10 cellular contexts compared by ENCODE assay signal in the genomic region with DNA sequence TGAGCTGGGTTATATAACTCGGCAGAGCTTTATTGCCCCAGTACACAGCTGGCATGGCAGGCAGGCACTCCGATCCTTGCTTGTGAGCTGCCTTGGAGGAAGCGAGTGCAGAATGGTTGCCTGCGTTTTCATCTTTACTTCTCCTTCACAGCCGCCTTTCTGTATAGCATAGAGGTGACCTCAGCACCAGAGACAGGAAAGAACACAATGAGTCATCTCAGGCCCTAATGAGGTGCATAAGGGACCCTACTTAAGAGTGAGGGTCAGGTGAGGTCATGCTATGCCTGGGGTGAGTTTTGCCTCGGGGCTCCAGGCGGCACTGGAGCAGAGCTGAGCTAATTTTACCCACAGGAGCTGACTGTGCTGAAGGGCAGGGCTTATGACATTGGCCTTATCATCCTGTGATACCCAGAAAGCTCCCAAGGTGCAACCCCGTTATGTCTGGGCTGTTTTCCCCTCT. TPM values are rescaled to one million over a fixed set of nuclear protein-coding genes. Genes with fewer than 3 reads are reported as not detected.
A peak's percentile ranks its signal among the peaks of the same experiment; 100 is the strongest.
DNase-seq lines count a peak whose midpoint lies in the region; ATAC-seq, FAIRE-seq and TF ChIP-seq lines count a peak whose summit lies in the region.
"Had no signal": no experiment of that assay in that cellular context is flagged by ENCODE, and none has a peak within 500 bp of the region (broad histone marks: within the 10 kb centered on the region; RNA-seq: fewer than 3 reads in every experiment).

No MANE protein-coding gene starts in this region.

- H3K27me3 ChIP-seq in GM06990 (replicated peaks; ENCODE audit: control insufficient read depth, insufficient read depth, low read length) = no peaks in the 10 kb centered on the region; the same call in 1 of the 2 replicates
- no peaks in the 10 kb centered on the region; a peak in 1 of 5 replicates for H3K27me3 ChIP-seq in K562 (ENCODE audit: control insufficient read depth in 2 of 2, insufficient read depth in 2 of 2, low read length in 2 of 2)
- H3K27me3 ChIP-seq in neuronal stem cell (ENCODE audit: control insufficient read depth in 3 of 3, insufficient read depth in 3 of 3, low read depth in 1 of 3, low read length in 3 of 3) = no peaks in the 10 kb centered on the region
- H3K27me3 ChIP-seq: uterus had no signal

- peak; percentile 54 for ATAC-seq in HG02852 (IDR thresholded peaks at IDR 0.05; ENCODE audit: unreplicated experiment)
- ATAC-seq in K562 = no peak

- peaks cover 5% of the 10 kb centered on the region for H3K36me3 Mint-ChIP-seq in mesothelial cell of epicardium
- peaks cover 28% of the 10 kb centered on the region for H3K36me3 Mint-ChIP-seq in activated naive CD4-positive, alpha-beta T cell treated with anti-CD3 and anti-CD28 coated beads, Interleukin-2, amount 10 ng/mL, durations not matched to agents 7 days and 5 days

- H3K4me1 ChIP-seq in K562 (replicated peaks in 1 of 2; ENCODE audit: control insufficient read depth in 2 of 2, insufficient read depth in 2 of 2, low read length in 2 of 2) (no peaks in the 10 kb centered on the region), neuronal stem cell (ENCODE audit: control insufficient read depth in 2 of 2, insufficient read depth in 1 of 2, low read depth in 1 of 2, low read length in 2 of 2) (peaks cover 8 to 17% of the 10 kb centered on the region in 2 donors)
- H3K4me1 ChIP-seq: uterus had no signal

- intact Hi-C loops in K562 (cut with micrococcal nuclease) = no loop called here

- H3K27ac ChIP-seq in K562 (ENCODE audit: extremely low read depth, low read depth, low read length) = no peak overlapping the region
- no peak overlapping the region for H3K27ac ChIP-seq in neuronal stem cell (replicated peaks; ENCODE audit: low read length)

- no peak overlapping the region for H3K4me3 ChIP-seq in GM06990 (replicated peaks; ENCODE audit: low read depth, low read length)
- no peak overlapping the region for H3K4me3 ChIP-seq in K562
- no peak overlapping the region for H3K4me3 ChIP-seq in neuronal stem cell (ENCODE audit: low read length in 2 of 2)
- H3K4me3 ChIP-seq: uterus had no signal

- CTCF ChIA-PET in K562 (lab: Yijun Ruan, JAX; ENCODE audit: low intra/inter-chr PET ratio) = no interaction called here
- CTCF ChIA-PET in activated naive CD4-positive, alpha-beta T cell treated with anti-CD3 and anti-CD28 coated beads, Interleukin-2, amount 10 ng/mL, durations not matched to agents 7 days and 5 days (lab: Charles Lee) = no interaction called here

- no peak overlapping the region for H3K14ac ChIP-seq in neuronal stem cell (ENCODE audit: low read length)

- no peak for TF ChIP-seq CTCF in GM06990 (IDR thresholded peaks at IDR 0.05; ENCODE audit: insufficient read depth, low read length, poor library complexity, severe bottlenecking)
- no peak for TF ChIP-seq CTCF in K562 (IDR thresholded peaks at IDR 0.05 in 2 of 3, conservative IDR thresholded peaks at IDR 0.05 in 1 of 3; ENCODE audit: insufficient read depth in 2 of 3, low read depth in 1 of 3, low read length in 3 of 3)
- no peak for TF ChIP-seq CTCF in mesothelial cell of epicardium (IDR thresholded peaks at IDR 0.05; ENCODE audit: unreplicated experiment)

- H2BK15ac ChIP-seq in neuronal stem cell (ENCODE audit: low read length) = no peak overlapping the region

- DNase-seq in GM06990 (ENCODE audit: extremely low read depth, insufficient read length) = peak; percentile 13
- DNase-seq in K562 (ENCODE audit: extremely low read depth in 1 of 4, low spot score in 3 of 4) = no peak
- no peak for DNase-seq in neuronal stem cell (ENCODE audit: low spot score)
- no peak for DNase-seq in NCI-H1436 (lab: John Stamatoyannopoulos, UW)
- no peak for DNase-seq in mesothelial cell of epicardium (ENCODE audit: low spot score in 2 of 2, unreplicated experiment in 2 of 2)
- no peak for DNase-seq in hippocampal formation (lab: John Stamatoyannopoulos, UW)
- no peak for DNase-seq in activated naive CD4-positive, alpha-beta T cell treated with anti-CD3 and anti-CD28 coated beads, Interleukin-2, amount 10 ng/mL, durations not matched to agents 7 days and 5 days

- H3K4me1 Mint-ChIP-seq in mesothelial cell of epicardium = peaks cover 5% of the 10 kb centered on the region
- H3K4me1 Mint-ChIP-seq in activated naive CD4-positive, alpha-beta T cell treated with anti-CD3 and anti-CD28 coated beads, Interleukin-2, amount 10 ng/mL, durations not matched to agents 7 days and 5 days = peaks cover 14% of the 10 kb centered on the region

- no peak overlapping the region for H2BK120ac ChIP-seq in neuronal stem cell (ENCODE audit: low read depth, low read length)

- H3K27ac Mint-ChIP-seq in mesothelial cell of epicardium = no peak overlapping the region
- no peak overlapping the region for H3K27ac Mint-ChIP-seq in activated naive CD4-positive, alpha-beta T cell treated with anti-CD3 and anti-CD28 coated beads, Interleukin-2, amount 10 ng/mL, durations not matched to agents 7 days and 5 days

- H3K4me3 Mint-ChIP-seq in mesothelial cell of epicardium = no peak overlapping the region
- no peak overlapping the region for H3K4me3 Mint-ChIP-seq in activated naive CD4-positive, alpha-beta T cell treated with anti-CD3 and anti-CD28 coated beads, Interleukin-2, amount 10 ng/mL, durations not matched to agents 7 days and 5 days

- no peak for TF ChIP-seq EP300 in K562 (IDR thresholded peaks at IDR 0.05; ENCODE audit: low read length)

- no peak overlapping the region for H2AK5ac ChIP-seq in neuronal stem cell (ENCODE audit: low read depth, low read length)

- no peak overlapping the region for H4K91ac ChIP-seq in neuronal stem cell (ENCODE audit: low read depth, low read length, poor library complexity)

- no peak overlapping the region for H3K18ac ChIP-seq in neuronal stem cell (ENCODE audit: low read length)

- H3K9me3 ChIP-seq in K562 (replicated peaks; ENCODE audit: control insufficient read depth, insufficient read depth, low read depth, low read length) = no peaks in the 10 kb centered on the region
- no peaks in the 10 kb centered on the region for H3K9me3 ChIP-seq in neuronal stem cell (replicated peaks in 1 of 2; ENCODE audit: control insufficient read depth in 2 of 2, insufficient read depth in 1 of 2, low read depth in 1 of 2, low read length in 2 of 2)
- H3K9me3 ChIP-seq: uterus had no signal

- H3K4me2 ChIP-seq in K562 (ENCODE audit: insufficient read depth, low read length) = no peak overlapping the region
- peak overlapping the region; percentile 21 for H3K4me2 ChIP-seq in neuronal stem cell (ENCODE audit: insufficient read depth, low read length, poor library complexity, severe bottlenecking)

- H3K4ac ChIP-seq in neuronal stem cell (ENCODE audit: low read length) = no peak overlapping the region

- H2BK12ac ChIP-seq in neuronal stem cell (ENCODE audit: low read length) = no peak overlapping the region

- no peak overlapping the region for H4K8ac ChIP-seq in neuronal stem cell (ENCODE audit: low read depth, low read length)

- no peak for FAIRE-seq in K562 (lab: Jason Lieb, UNC)
- FAIRE-seq: bronchial epithelial cell had no signal

- BruUV-seq in K562 (replicated peaks; lab: Mats Ljungman, UMichigan) = no TSS peak

- 0% methylated on average over 7 of the region's 8 CpGs for WGBS in K562 (ENCODE audit: insufficient coverage, low coverage, missing lambda C conversion rate)
- WGBS in neuronal stem cell (ENCODE audit: extremely low coverage in 2 of 2, insufficient read length in 2 of 2, insufficient replicate concordance in 1 of 2), 2 donors = no CpG with 5 or more reads among the region's 8 CpGs

- no peaks in the 10 kb centered on the region for H4K20me1 ChIP-seq in K562 (replicated peaks; ENCODE audit: control insufficient read depth, insufficient read depth, low read length)

- in situ Hi-C loops in K562 (cut with MboI) = no loop called here

- no peaks in the 10 kb centered on the region for H3K79me2 ChIP-seq in K562 (ENCODE audit: control insufficient read depth, insufficient read depth, low read length)

- TF ChIP-seq POLR2A in K562 (conservative IDR thresholded peaks at IDR 0.05) = no peak

- POLR2A ChIA-PET in K562 (lab: Yijun Ruan, JAX) = no interaction called here

- no peak overlapping the region for H3K9ac ChIP-seq in K562 (ENCODE audit: insufficient read depth in 1 of 2, low read depth in 2 of 2, low read length in 2 of 2)
- H3K9ac ChIP-seq in neuronal stem cell (ENCODE audit: low read depth, low read length, poor library complexity) = no peak overlapping the region

- H3K36me3 ChIP-seq in GM06990 (ENCODE audit: control insufficient read depth, insufficient read depth, low read length) = no peaks in the 10 kb centered on the region
- H3K36me3 ChIP-seq in K562 (ENCODE audit: control insufficient read depth, insufficient read depth, low read length) = no peaks in the 10 kb centered on the region
- H3K36me3 ChIP-seq in neuronal stem cell (replicated peaks in 1 of 2; ENCODE audit: control insufficient read depth in 2 of 2, insufficient read depth in 2 of 2, low read length in 2 of 2) = peaks cover 0 to 24% of the 10 kb centered on the region in 2 donors
- H3K36me3 ChIP-seq: uterus had no signal

- H3K23ac ChIP-seq in neuronal stem cell (ENCODE audit: low read depth, low read length, poor library complexity) = no peak overlapping the region

- H3K79me1 ChIP-seq in neuronal stem cell (ENCODE audit: low read depth, low read length) = peaks cover 3% of the 10 kb centered on the region

- H3K9me3 Mint-ChIP-seq in mesothelial cell of epicardium = no peaks in the 10 kb centered on the region
- H3K9me3 Mint-ChIP-seq in activated naive CD4-positive, alpha-beta T cell treated with anti-CD3 and anti-CD28 coated beads, Interleukin-2, amount 10 ng/mL, durations not matched to agents 7 days and 5 days = no peaks in the 10 kb centered on the region

- no peaks in the 10 kb centered on the region for H3K27me3 Mint-ChIP-seq in mesothelial cell of epicardium (ENCODE audit: low read depth)
- H3K27me3 Mint-ChIP-seq in activated naive CD4-positive, alpha-beta T cell treated with anti-CD3 and anti-CD28 coated beads, Interleukin-2, amount 10 ng/mL, durations not matched to agents 7 days and 5 days = no peaks in the 10 kb centered on the region

- no peak overlapping the region for H2BK5ac ChIP-seq in neuronal stem cell (ENCODE audit: low read length)

- TF ChIP-seq RAD21 in K562 (CRISPR knock-in tag; conservative IDR thresholded peaks at IDR 0.05 in 1 of 2, IDR thresholded peaks at IDR 0.05 in 1 of 2) = no peak

- H3K9me1 ChIP-seq in K562 (ENCODE audit: control insufficient read depth, insufficient read depth, low read length) = no peaks in the 10 kb centered on the region

- no peak overlapping the region for H2AFZ ChIP-seq in K562 (ENCODE audit: low read depth, low read length)
- no peak overlapping the region for H2AFZ ChIP-seq in neuronal stem cell (ENCODE audit: low read length)

RNA-seq across cellular contexts. Expression of a gene that starts 43.5 kb away (rescaled TPM):
- total RNA-seq in K562 (2011; cell fraction: chromatin; rRNA removed; ENCODE audit: low replicate concordance) = 0.02 and 0.07 TPM in 2 replicates
- under 0.01 TPM in 1 of 2 replicates, not detected in the other for total RNA-seq in K562 (2011; cell fraction: nucleolus; rRNA removed)
- total RNA-seq in K562 (2011; cell fraction: nucleoplasm; rRNA removed) = 0.07 and 0.08 TPM in 2 replicates
- total RNA-seq in K562 (2014; rRNA removed) (not detected in 2 replicates), K562 (2014; rRNA removed; fragmentation: Illumina TruSeq; extraction: Trizol) (not detected in 2 replicates), K562 (2015; rRNA removed; fragmentation: Illumina TruSeq; extraction: Trizol) (0.07 TPM in 1 of 2 replicates, not detected in the other), K562 (2021) (0.18 and 0.40 TPM in 2 replicates), mesothelial cell of epicardium (124 to 132 TPM (median 131 TPM) in 3 replicates)
- polyA plus RNA-seq in K562 (2011; rRNA removed) (not detected in 2 replicates), K562 (2014; fragmentation: Illumina TruSeq; extraction: Trizol) (not detected in 2 replicates), K562 (2014; fragmentation: Nextera tagmentation; extraction: Ambion mirVana) (not detected), K562 (2014; rRNA removed) (not detected in 2 replicates)
- not detected in 2 replicates for polyA plus RNA-seq in K562 (2011; cell fraction: cytosol; rRNA removed)
- polyA plus RNA-seq in K562 (2011; cell fraction: nucleus; rRNA removed) = under 0.01 and 0.20 TPM in 2 replicates
- polyA plus RNA-seq in K562 (2012) = 0.05 TPM in 1 of 2 replicates, not detected in the other
- polyA minus RNA-seq in K562 (2011; rRNA and poly(A)+ RNA removed) = 0.14 TPM in 1 of 2 replicates, not detected in the other
- 0.55 TPM in 1 of 2 replicates, not detected in the other for polyA minus RNA-seq in K562 (2011; cell fraction: cytosol; rRNA and poly(A)+ RNA removed)
- under 0.01 TPM in 1 of 2 replicates, not detected in the other for polyA minus RNA-seq in K562 (2011; cell fraction: nucleus; rRNA and poly(A)+ RNA removed)
- polyA plus RNA-seq in neuronal stem cell (2013, experiment 1 of 2) = 9.2 TPM
- polyA plus RNA-seq in neuronal stem cell (2013, experiment 2 of 2) = 10.2 TPM

Comparison
In these comparisons a context has a peak if more than half of its experiments do, and no peak if none do; other contexts are left out.
1. RNA of a gene that starts 43.5 kb away (total RNA-seq): 124 to 132 TPM in mesothelial cell of epicardium; under 0.01 to 0.40 TPM in K562; every median in the first group is over 10 times any median in the second.